9 cellular contexts compared by ENCODE assay signal in the genomic region with DNA sequence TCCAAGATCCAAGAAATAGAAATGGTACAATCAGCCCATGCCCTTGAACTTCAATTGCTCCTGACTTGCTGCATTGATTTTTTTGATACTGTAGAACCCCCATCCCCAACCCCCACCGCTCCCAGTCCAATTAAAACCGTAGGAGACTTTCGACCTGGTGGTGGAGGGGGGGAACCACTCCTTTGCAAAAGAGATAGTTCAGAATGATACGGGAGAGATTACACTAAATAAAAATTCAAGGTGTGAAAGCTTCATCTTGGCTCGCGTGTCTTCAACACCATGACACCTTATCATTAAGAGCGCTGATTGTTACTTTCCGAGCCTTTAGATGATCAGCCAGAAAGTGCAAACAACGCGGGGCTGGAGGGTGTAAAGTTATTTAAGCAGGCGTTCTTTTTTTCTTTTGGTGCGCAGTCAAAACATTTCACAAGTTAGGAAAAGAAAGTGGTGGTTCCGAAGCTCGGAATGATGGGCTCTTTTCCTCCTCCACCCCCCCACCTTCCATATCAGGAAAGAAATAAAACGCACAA. TPM values are rescaled to one million over a fixed set of nuclear protein-coding genes. Genes with fewer than 3 reads are reported as not detected.
A peak's percentile ranks its signal among the peaks of the same experiment; 100 is the strongest.
DNase-seq lines count a peak whose midpoint lies in the region; ATAC-seq and TF ChIP-seq lines count a peak whose summit lies in the region.
"Had no signal": no experiment of that assay in that cellular context is flagged by ENCODE, and none has a peak within 500 bp of the region (broad histone marks: within the 10 kb centered on the region; RNA-seq: fewer than 3 reads in every experiment).

No MANE protein-coding gene starts in this region.

- H3K18ac ChIP-seq in trophoblast cell (ENCODE audit: low read length), result peak overlapping the region; percentile 56

- TF ChIP-seq CTCF in Calu3 (IDR thresholded peaks at IDR 0.05; ENCODE audit: unreplicated experiment) (no peak), Panc1 (IDR thresholded peaks at IDR 0.05) (no peak), foreskin keratinocyte (conservative IDR thresholded peaks at IDR 0.05) (no peak), GM13977 (IDR thresholded peaks at IDR 0.05; ENCODE audit: extremely low read depth, insufficient read depth, missing control alignments) (no peak)

- H3K4me2 ChIP-seq in trophoblast cell (ENCODE audit: low read length), result peak overlapping the region; percentile 72

- peaks cover 23% of the 10 kb centered on the region for H3K4me1 Mint-ChIP-seq in Calu3 (ENCODE audit: low read depth, unreplicated experiment)
- peaks cover 45% of the 10 kb centered on the region for H3K4me1 Mint-ChIP-seq in stimulated activated naive CD8-positive, alpha-beta T cell treated with anti-CD3 and anti-CD28 coated beads, Interleukin-15, amount 100 ng/mL, for 72 hours

- H3K14ac ChIP-seq in trophoblast cell (ENCODE audit: low read length), result peak overlapping the region; percentile 87

- H3K4me3 ChIP-seq in Panc1 (ENCODE audit: low read depth in 2 of 2, low read length in 2 of 2) (peak overlapping the region; percentile 82 to 90), trophoblast cell (ENCODE audit: low read depth, low read length) (peak overlapping the region; percentile 89)
- H3K4me3 ChIP-seq: K562 had no signal

- CTCF ChIA-PET in Calu3 (lab: Charles Lee), result no interaction called here
- CTCF ChIA-PET in Panc1 (lab: Charles Lee), result no interaction called here

- H3K4me1 ChIP-seq in Panc1 (ENCODE audit: control insufficient read depth, insufficient read depth, low read length) (peaks cover 15% of the 10 kb centered on the region), foreskin keratinocyte (peaks cover 21% of the 10 kb centered on the region), trophoblast cell (ENCODE audit: control insufficient read depth in 1 of 2, insufficient read depth in 2 of 2, low read length in 2 of 2) (no peaks in the 10 kb centered on the region)

- H2BK12ac ChIP-seq in trophoblast cell (ENCODE audit: low read length), result no peak overlapping the region

- peak overlapping the region; percentile 86 for H3K27ac ChIP-seq in Panc1 (ENCODE audit: low read length)
- no peak overlapping the region for H3K27ac ChIP-seq in foreskin keratinocyte
- peak overlapping the region; percentile 84 for H3K27ac ChIP-seq in trophoblast cell (ENCODE audit: low read depth, low read length)

- peak overlapping the region; percentile 87 for H3K4me3 Mint-ChIP-seq in Calu3 (ENCODE audit: low read depth, unreplicated experiment)
- H3K4me3 Mint-ChIP-seq in stimulated activated naive CD8-positive, alpha-beta T cell treated with anti-CD3 and anti-CD28 coated beads, Interleukin-15, amount 100 ng/mL, for 72 hours, result peak overlapping the region in 1 of 2 donors; percentile 54

- intact Hi-C loops in Calu3 (cut with micrococcal nuclease; ENCODE audit: unreplicated experiment) (loop anchor here (2.0 to 10.0 kb wide), 4 partner anchors 144 to 959 kb away; no protein-coding TSS in a partner anchor), Panc1 (cut with micrococcal nuclease; ENCODE audit: unreplicated experiment) (loop anchor here (10.0 kb wide), 1 partner anchor 313 kb away; no protein-coding TSS in a partner anchor)

- H3K79me2 ChIP-seq in trophoblast cell (ENCODE audit: control insufficient read depth, insufficient read depth, low read length, poor library complexity), result peaks cover 43% of the 10 kb centered on the region

- H3K79me1 ChIP-seq in trophoblast cell (ENCODE audit: low read length), result peaks cover 50% of the 10 kb centered on the region

- peaks cover 58% of the 10 kb centered on the region for H3K36me3 Mint-ChIP-seq in Calu3 (ENCODE audit: insufficient read depth, unreplicated experiment)

- no TSS peak for BruUV-seq in Calu3 (replicated peaks; lab: Mats Ljungman, UMichigan)
- BruUV-seq in Panc1 (replicated peaks; lab: Mats Ljungman, UMichigan), result no TSS peak

- H3K27me3 Mint-ChIP-seq in Calu3 (ENCODE audit: unreplicated experiment), result no peaks in the 10 kb centered on the region
- peaks cover 85% of the 10 kb centered on the region for H3K27me3 Mint-ChIP-seq in stimulated activated naive CD8-positive, alpha-beta T cell treated with anti-CD3 and anti-CD28 coated beads, Interleukin-15, amount 100 ng/mL, for 72 hours

- peak overlapping the region; percentile 83 for H3K27ac Mint-ChIP-seq in Calu3 (ENCODE audit: unreplicated experiment)
- H3K27ac Mint-ChIP-seq in stimulated activated naive CD8-positive, alpha-beta T cell treated with anti-CD3 and anti-CD28 coated beads, Interleukin-15, amount 100 ng/mL, for 72 hours, result no peak overlapping the region

- peak overlapping the region; percentile 14 for H2AFZ ChIP-seq in trophoblast cell (ENCODE audit: insufficient read depth, low read length, poor library complexity)

- H3K23ac ChIP-seq in trophoblast cell (ENCODE audit: low read length), result no peak overlapping the region

- peak overlapping the region; percentile 47 for H2AK5ac ChIP-seq in trophoblast cell (ENCODE audit: low read length)

- H4K8ac ChIP-seq in trophoblast cell (ENCODE audit: low read depth, low read length), result peak overlapping the region; percentile 92

- DNase-seq in Calu3 (no peak), Panc1 (ENCODE audit: low read depth, low spot score) (no peak), foreskin keratinocyte (no peak), trophoblast cell (peak in 1 of 2 donors; percentile 29), NCI-H2196 (lab: John Stamatoyannopoulos, UW; ENCODE audit: unreplicated experiment) (no peak), NCI-H2107 (lab: John Stamatoyannopoulos, UW) (no peak), GM13977 (ENCODE audit: low spot score) (no peak)
- no peak for DNase-seq in stimulated activated naive CD8-positive, alpha-beta T cell treated with anti-CD3 and anti-CD28 coated beads, Interleukin-15, amount 100 ng/mL, for 72 hours

- H3K36me3 ChIP-seq in Panc1 (ENCODE audit: control insufficient read depth, insufficient read depth, low read length) (peaks cover 2% of the 10 kb centered on the region; the same call in 1 of the 2 replicates), trophoblast cell (ENCODE audit: control insufficient read depth in 1 of 2, insufficient read depth in 2 of 2, low read length in 2 of 2) (no peaks in the 10 kb centered on the region)

- peak overlapping the region; percentile 58 for H2BK120ac ChIP-seq in trophoblast cell (ENCODE audit: insufficient read depth, low read length, poor library complexity)

- H3K9ac ChIP-seq in trophoblast cell (ENCODE audit: low read length), result peak overlapping the region; percentile 91

- H4K12ac ChIP-seq in trophoblast cell (ENCODE audit: low read depth, low read length), result peak overlapping the region; percentile 36

- peak overlapping the region; percentile 90 for H3K4ac ChIP-seq in trophoblast cell (ENCODE audit: low read depth, low read length)

- POLR2A ChIA-PET in Panc1 (lab: Charles Lee), result interaction anchor here (0.6 to 0.7 kb wide), 2 partner anchors 90 to 334 kb away, joined by 3 to 4 read pairs; no protein-coding TSS in a partner anchor

- H3K9me3 ChIP-seq in Panc1 (ENCODE audit: control insufficient read depth, insufficient read depth, low read depth, low read length) (no peaks in the 10 kb centered on the region), trophoblast cell (ENCODE audit: insufficient read depth, low read depth, low read length) (no peaks in the 10 kb centered on the region)

- no peaks in the 10 kb centered on the region for H3K27me3 ChIP-seq in Panc1 (ENCODE audit: control insufficient read depth, insufficient read depth, low read length)
- H3K27me3 ChIP-seq in foreskin keratinocyte, result no peaks in the 10 kb centered on the region
- no peaks in the 10 kb centered on the region for H3K27me3 ChIP-seq in trophoblast cell (ENCODE audit: insufficient read depth, low read length)

- no CpG with 5 or more reads among the region's 15 CpGs for WGBS in trophoblast cell (ENCODE audit: extremely low coverage, insufficient coverage, insufficient read length)

- H4K91ac ChIP-seq in trophoblast cell (ENCODE audit: low read depth, low read length), result peak overlapping the region; percentile 90

- peak overlapping the region; percentile 68 for H2BK5ac ChIP-seq in trophoblast cell (ENCODE audit: low read depth, low read length, poor library complexity)

- no peaks in the 10 kb centered on the region for H3K9me3 Mint-ChIP-seq in Calu3 (ENCODE audit: low read depth, unreplicated experiment)
- no peaks in the 10 kb centered on the region for H3K9me3 Mint-ChIP-seq in stimulated activated naive CD8-positive, alpha-beta T cell treated with anti-CD3 and anti-CD28 coated beads, Interleukin-15, amount 100 ng/mL, for 72 hours

- ATAC-seq in Panc1 (no peak), foreskin keratinocyte (peak; percentile 1)
- no peak for ATAC-seq in stimulated activated naive CD8-positive, alpha-beta T cell treated with anti-CD3 and anti-CD28 coated beads, Interleukin-15, amount 100 ng/mL, for 72 hours
- ATAC-seq: K562 had no signal

- in situ Hi-C loops in Panc1 (cut with HindIII; ENCODE audit: low pct_unique_long_range_greater_than_20kb, low sequenced_read_pairs), result no loop called here
- in situ Hi-C loops in GM13977 (cut with MboI; ENCODE audit: low pct_unique_long_range_greater_than_20kb, low sequenced_read_pairs, unreplicated experiment), result no loop called here

RNA-seq across cellular contexts. Expression of gene ZNF462, which starts 1.3 kb away (rescaled TPM):
- total RNA-seq in Calu3 (2022), result 37.3 and 48.0 TPM in 2 replicates
- total RNA-seq in Panc1 (2021; ENCODE audit: unreplicated experiment), result 34.8 TPM
- polyA plus RNA-seq in Panc1 (2012; ENCODE audit: insufficient read length), result 7.4 TPM
- 19.6 and 22.4 TPM in 2 replicates for total RNA-seq in foreskin keratinocyte
- polyA plus RNA-seq in foreskin keratinocyte, result 1.6 and 1.7 TPM in 2 replicates
- polyA plus RNA-seq in trophoblast cell (2013), result 20.2 and 22.5 TPM in 2 replicates
- polyA plus RNA-seq: K562 had no signal
